ENCODE assay signal across 8 cellular contexts in the genomic region with DNA sequence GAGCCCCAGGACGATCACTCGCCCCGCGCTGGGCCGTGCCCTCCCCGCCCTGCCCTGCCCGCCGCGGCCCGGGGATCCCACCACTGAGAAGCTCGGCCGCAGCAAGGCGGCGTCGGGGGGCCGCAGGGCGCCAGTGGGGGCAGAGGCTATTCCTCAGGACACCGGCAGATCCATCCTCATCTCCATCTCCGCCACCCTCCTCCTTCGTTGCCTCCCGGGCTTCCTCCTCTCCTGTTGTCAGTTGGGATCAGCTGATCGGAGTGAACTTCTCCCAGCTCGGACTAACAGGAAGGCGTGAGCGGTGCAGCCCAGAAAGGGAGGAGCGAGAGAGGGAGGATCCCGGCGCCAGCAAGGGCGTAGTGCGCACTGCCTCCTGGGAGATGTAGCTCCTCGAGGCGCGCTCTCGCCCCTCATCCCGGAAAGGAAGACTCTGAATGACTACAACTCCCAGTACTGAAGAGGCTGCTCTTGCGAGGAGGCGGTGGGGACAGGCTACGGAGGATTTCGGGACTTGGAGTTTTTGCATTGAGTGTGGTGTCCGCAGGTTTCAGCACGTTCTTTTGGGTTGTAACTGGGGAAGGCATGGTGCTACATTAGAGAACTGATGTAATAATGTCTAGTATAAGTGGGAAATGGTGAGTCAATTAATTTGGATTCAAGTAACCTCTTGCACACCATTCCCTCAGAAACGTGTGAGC. TPM values are rescaled to one million over a fixed set of nuclear protein-coding genes. Genes with fewer than 3 reads are reported as not detected.
DNase-seq lines count a peak whose midpoint lies in the region; FAIRE-seq and TF ChIP-seq lines count a peak whose summit lies in the region.

A gene with protein sequence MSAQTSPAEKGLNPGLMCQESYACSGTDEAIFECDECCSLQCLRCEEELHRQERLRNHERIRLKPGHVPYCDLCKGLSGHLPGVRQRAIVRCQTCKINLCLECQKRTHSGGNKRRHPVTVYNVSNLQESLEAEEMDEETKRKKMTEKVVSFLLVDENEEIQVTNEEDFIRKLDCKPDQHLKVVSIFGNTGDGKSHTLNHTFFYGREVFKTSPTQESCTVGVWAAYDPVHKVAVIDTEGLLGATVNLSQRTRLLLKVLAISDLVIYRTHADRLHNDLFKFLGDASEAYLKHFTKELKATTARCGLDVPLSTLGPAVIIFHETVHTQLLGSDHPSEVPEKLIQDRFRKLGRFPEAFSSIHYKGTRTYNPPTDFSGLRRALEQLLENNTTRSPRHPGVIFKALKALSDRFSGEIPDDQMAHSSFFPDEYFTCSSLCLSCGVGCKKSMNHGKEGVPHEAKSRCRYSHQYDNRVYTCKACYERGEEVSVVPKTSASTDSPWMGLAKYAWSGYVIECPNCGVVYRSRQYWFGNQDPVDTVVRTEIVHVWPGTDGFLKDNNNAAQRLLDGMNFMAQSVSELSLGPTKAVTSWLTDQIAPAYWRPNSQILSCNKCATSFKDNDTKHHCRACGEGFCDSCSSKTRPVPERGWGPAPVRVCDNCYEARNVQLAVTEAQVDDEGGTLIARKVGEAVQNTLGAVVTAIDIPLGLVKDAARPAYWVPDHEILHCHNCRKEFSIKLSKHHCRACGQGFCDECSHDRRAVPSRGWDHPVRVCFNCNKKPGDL (minus strand): TSS at position 262 of the 698 bp plus-strand sequence. CDS start 2,598 bp downstream, outside the sequence.

- POLR2A ChIA-PET in HEK293T (lab: Yijun Ruan, JAX), result interaction anchor here (0.7 to 1.9 kb wide), 10 partner anchors 14 to 431 kb away, joined by 3 to 19 read pairs (median 5); a partner anchor contains a TSS

- H2BK120ac ChIP-seq in neuronal stem cell (ENCODE audit: low read depth, low read length), result no peak within 1 kb of the TSS

- TF ChIP-seq CTCF in subcutaneous adipose tissue (IDR thresholded peaks at IDR 0.05; ENCODE audit: low read depth), result no peak

- no peak within 1 kb of the TSS for H3K18ac ChIP-seq in neuronal stem cell (ENCODE audit: low read length)

- DNase-seq in GDM1 (lab: John Stamatoyannopoulos, UW) (peak; percentile 96), HEK293T (ENCODE audit: extremely low spot score) (peak; percentile 93), MV-4-11 (lab: John Stamatoyannopoulos, UW) (peak; percentile 99), SK-MEL-5 (ENCODE audit: low read depth, low spot score) (peak; percentile 99), frontal cortex (ENCODE audit: low spot score in 2 of 2) (peak; percentile 94 to 95), neuronal stem cell (ENCODE audit: low spot score) (peak; percentile 93)
- peak; percentile 97 for DNase-seq in activated naive CD4-positive, alpha-beta T cell treated with anti-CD3 and anti-CD28 coated beads for 36 hours

- H2AK5ac ChIP-seq in neuronal stem cell (ENCODE audit: low read depth, low read length), result no peak within 1 kb of the TSS

- no peak within 1 kb of the TSS for H2BK12ac ChIP-seq in neuronal stem cell (ENCODE audit: low read length)

- CTCF ChIA-PET in HEK293T (lab: Yijun Ruan, JAX), result no interaction called here
- CTCF ChIA-PET in activated naive CD4-positive, alpha-beta T cell treated with anti-CD3 and anti-CD28 coated beads for 36 hours (lab: Charles Lee), result interaction anchor here (0.6 to 1.4 kb wide), 3 partner anchors 32 to 78 kb away, joined by 4 to 6 read pairs (median 4); a partner anchor contains a TSS

- H4K8ac ChIP-seq in neuronal stem cell (ENCODE audit: low read depth, low read length), result no peak within 1 kb of the TSS

- no peak within 1 kb of the TSS for H3K9ac ChIP-seq in neuronal stem cell (ENCODE audit: low read depth, low read length, poor library complexity)

- H3K9me3 Mint-ChIP-seq in activated naive CD4-positive, alpha-beta T cell treated with anti-CD3 and anti-CD28 coated beads for 36 hours, result no peaks in the 10 kb centered on the region

- peak; percentile 72 for FAIRE-seq in frontal cortex (lab: Jason Lieb, UNC)

- H3K27ac Mint-ChIP-seq in activated naive CD4-positive, alpha-beta T cell treated with anti-CD3 and anti-CD28 coated beads for 36 hours, result peak within 1 kb of the TSS; percentile 80

- H3K9me3 ChIP-seq in neuronal stem cell (replicated peaks in 1 of 2; ENCODE audit: control insufficient read depth in 2 of 2, insufficient read depth in 1 of 2, low read depth in 1 of 2, low read length in 2 of 2), result no peaks in the 10 kb centered on the region

- in situ Hi-C loops in SK-MEL-5 (cut with HindIII; ENCODE audit: low pct_unique_long_range_greater_than_20kb, low sequenced_read_pairs), result no loop called here

- H2AFZ ChIP-seq in neuronal stem cell (ENCODE audit: low read length), result peak within 1 kb of the TSS; percentile 87

- H3K4me2 ChIP-seq in neuronal stem cell (ENCODE audit: insufficient read depth, low read length, poor library complexity, severe bottlenecking), result peak within 1 kb of the TSS; percentile 62

- no CpG with 5 or more reads among the region's 42 CpGs for WGBS in neuronal stem cell (ENCODE audit: extremely low coverage in 2 of 2, insufficient read length in 2 of 2, insufficient replicate concordance in 1 of 2), 2 donors

- H2BK15ac ChIP-seq in neuronal stem cell (ENCODE audit: low read length), result no peak within 1 kb of the TSS

- no peak within 1 kb of the TSS for H4K91ac ChIP-seq in neuronal stem cell (ENCODE audit: low read depth, low read length, poor library complexity)

- peak within 1 kb of the TSS; percentile 72 to 97 for H3K4me3 ChIP-seq in neuronal stem cell (ENCODE audit: low read length in 2 of 2)

- peaks cover 39% of the 10 kb centered on the region for H3K4me1 Mint-ChIP-seq in activated naive CD4-positive, alpha-beta T cell treated with anti-CD3 and anti-CD28 coated beads for 36 hours (ENCODE audit: low read depth)

- H3K14ac ChIP-seq in neuronal stem cell (ENCODE audit: low read length), result no peak within 1 kb of the TSS

- peaks cover 12% of the 10 kb centered on the region for H3K36me3 Mint-ChIP-seq in activated naive CD4-positive, alpha-beta T cell treated with anti-CD3 and anti-CD28 coated beads for 36 hours (ENCODE audit: low read depth)

- peaks cover 1% of the 10 kb centered on the region for H3K79me1 ChIP-seq in neuronal stem cell (ENCODE audit: low read depth, low read length)

- H2BK5ac ChIP-seq in neuronal stem cell (ENCODE audit: low read length), result no peak within 1 kb of the TSS

- no peaks in the 10 kb centered on the region for H3K27me3 Mint-ChIP-seq in activated naive CD4-positive, alpha-beta T cell treated with anti-CD3 and anti-CD28 coated beads for 36 hours (ENCODE audit: low read depth)

- H3K4ac ChIP-seq in neuronal stem cell (ENCODE audit: low read length), result no peak within 1 kb of the TSS

- H3K23ac ChIP-seq in neuronal stem cell (ENCODE audit: low read depth, low read length, poor library complexity), result no peak within 1 kb of the TSS

- H3K4me1 ChIP-seq in neuronal stem cell (ENCODE audit: control insufficient read depth in 2 of 2, insufficient read depth in 1 of 2, low read depth in 1 of 2, low read length in 2 of 2), result no peaks in the 10 kb centered on the region

- H3K27me3 ChIP-seq in neuronal stem cell (ENCODE audit: control insufficient read depth in 3 of 3, insufficient read depth in 3 of 3, low read depth in 1 of 3, low read length in 3 of 3), result no peaks in the 10 kb centered on the region

- peak within 1 kb of the TSS; percentile 92 for H3K4me3 Mint-ChIP-seq in activated naive CD4-positive, alpha-beta T cell treated with anti-CD3 and anti-CD28 coated beads for 36 hours

- H3K36me3 ChIP-seq in neuronal stem cell (replicated peaks in 1 of 2; ENCODE audit: control insufficient read depth in 2 of 2, insufficient read depth in 2 of 2, low read length in 2 of 2), result peaks cover 11 to 24% of the 10 kb centered on the region in 2 donors

- H3K27ac ChIP-seq in neuronal stem cell (replicated peaks; ENCODE audit: low read length), result no peak within 1 kb of the TSS

- intact Hi-C loops in activated naive CD4-positive, alpha-beta T cell treated with anti-CD3 and anti-CD28 coated beads for 36 hours (cut with micrococcal nuclease), result loop anchor here (1.0 to 5.0 kb wide), 7 partner anchors 31 to 1472 kb away; a partner anchor contains a TSS

TF ChIP-seq in HEK293T, 16 proteins besides CTCF, POLR2A, EP300 and RAD21:
- TF ChIP-seq HDGF (IDR thresholded peaks at IDR 0.05; ENCODE audit: borderline replicate concordance), result 0 out of 2 replicates have a peak, but pooled peaks have one; percentile 66
- TF ChIP-seq BHLHE40 (IDR thresholded peaks at IDR 0.05; ENCODE audit: borderline replicate concordance), result no peak
- peak; percentile 71; the same call in 1 of the 2 replicates for TF ChIP-seq ELF4 (IDR thresholded peaks at IDR 0.05)
- no peak for TF ChIP-seq FOXM1 (IDR thresholded peaks at IDR 0.05; ENCODE audit: borderline replicate concordance)
- no peak for TF ChIP-seq TARDBP (IDR thresholded peaks at IDR 0.05)
- TF ChIP-seq CTBP1 (IDR thresholded peaks at IDR 0.05; ENCODE audit: borderline replicate concordance), result peak; percentile 31; the same call in 1 of the 2 replicates
- TF ChIP-seq, protein P1, sequence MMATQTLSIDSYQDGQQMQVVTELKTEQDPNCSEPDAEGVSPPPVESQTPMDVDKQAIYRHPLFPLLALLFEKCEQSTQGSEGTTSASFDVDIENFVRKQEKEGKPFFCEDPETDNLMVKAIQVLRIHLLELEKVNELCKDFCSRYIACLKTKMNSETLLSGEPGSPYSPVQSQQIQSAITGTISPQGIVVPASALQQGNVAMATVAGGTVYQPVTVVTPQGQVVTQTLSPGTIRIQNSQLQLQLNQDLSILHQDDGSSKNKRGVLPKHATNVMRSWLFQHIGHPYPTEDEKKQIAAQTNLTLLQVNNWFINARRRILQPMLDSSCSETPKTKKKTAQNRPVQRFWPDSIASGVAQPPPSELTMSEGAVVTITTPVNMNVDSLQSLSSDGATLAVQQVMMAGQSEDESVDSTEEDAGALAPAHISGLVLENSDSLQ (IDR thresholded peaks at IDR 0.05), result peak; percentile 24; the same call in 1 of the 2 replicates
- no peak for TF ChIP-seq FOXA1 (IDR thresholded peaks at IDR 0.05)
- TF ChIP-seq FOXK2 (IDR thresholded peaks at IDR 0.05), result peak; percentile 57; the same call in 1 of the 2 replicates
- TF ChIP-seq SUZ12 (IDR thresholded peaks at IDR 0.05), result peak; percentile 82
- no peak for TF ChIP-seq LEF1 (IDR thresholded peaks at IDR 0.05; ENCODE audit: borderline replicate concordance)
- TF ChIP-seq NFRKB (IDR thresholded peaks at IDR 0.05), result no peak
- peak; percentile 61 for TF ChIP-seq L3MBTL2 (conservative IDR thresholded peaks at IDR 0.05)
- TF ChIP-seq SP1 (IDR thresholded peaks at IDR 0.05), result no peak
- TF ChIP-seq ARNT (IDR thresholded peaks at IDR 0.05), result no peak
- TF ChIP-seq ZNF384 (IDR thresholded peaks at IDR 0.05), result no peak

RNA-seq across cellular contexts. Expression of the gene that starts here (rescaled TPM):
- total RNA-seq in SK-MEL-5 (2014; rRNA removed; shearing (Covaris generic)), result 16.6 and 19.8 TPM in 2 replicates
- 24.9 and 33.8 TPM in 2 replicates for polyA plus RNA-seq in SK-MEL-5 (2015; cell fraction: cytosol; rRNA removed)
- 40.7 and 43.9 TPM in 2 replicates for polyA plus RNA-seq in SK-MEL-5 (2015; cell fraction: nucleus; rRNA removed)
- total RNA-seq in activated naive CD4-positive, alpha-beta T cell treated with anti-CD3 and anti-CD28 coated beads for 36 hours, result 1 to 10 TPM; 8.5 to 9.2 TPM
- total RNA-seq in frontal cortex (11.8 TPM), subcutaneous adipose tissue (10 to 100 TPM; 18.3 to 31.6 (median 27.7) TPM)
- polyA plus RNA-seq in neuronal stem cell (2013, experiment 1 of 2), result 6.1 TPM
- polyA plus RNA-seq in neuronal stem cell (2013, experiment 2 of 2), result 6.1 TPM
